In genomic region chr2:28470759-28471158, GRCh38 we compare ENCODE assay signal across 1 cellular context.
TF ChIP-seq lines count a peak whose summit lies in the region.

No MANE protein-coding gene starts in this region.

TF ChIP-seq in HepG2, 621 proteins besides CTCF, POLR2A, EP300 and RAD21:
- no peak for TF ChIP-seq PBX2 (CRISPR knock-in tag; IDR thresholded peaks at IDR 0.05)
- TF ChIP-seq FOSL2 (CRISPR knock-in tag; IDR thresholded peaks at IDR 0.05), result no peak
- no peak for TF ChIP-seq ZNF563 (CRISPR knock-in tag; IDR thresholded peaks at IDR 0.05)
